In genomic region chr1:26225033-26225831, GRCh38 we compare ENCODE assay signal across 1 cellular context.
A peak's percentile ranks its signal among the peaks of the same experiment; 100 is the strongest.
TF ChIP-seq lines count a peak whose summit lies in the region.

No MANE protein-coding gene starts in this region.

TF ChIP-seq in HepG2, 621 proteins besides CTCF, POLR2A, EP300 and RAD21 (continued from another document and continues in another):
- TF ChIP-seq ZNF552 (CRISPR knock-in tag; IDR thresholded peaks at IDR 0.05; ENCODE audit: borderline replicate concordance) (0 out of 2 replicates have a peak, but pooled peaks have one; percentile 34), ZNF44 (CRISPR knock-in tag; IDR thresholded peaks at IDR 0.05) (peak; percentile 32; the same call in 1 of the 2 replicates), TFDP1 (CRISPR knock-in tag; IDR thresholded peaks at IDR 0.05; ENCODE audit: borderline replicate concordance) (peak; percentile 38; the same call in 1 of the 2 replicates), HNRNPL (IDR thresholded peaks at IDR 0.05; ENCODE audit: low read depth, low read length) (peak; percentile 96), MED13 (CRISPR knock-in tag; IDR thresholded peaks at IDR 0.05) (no peak), ARHGAP35 (CRISPR knock-in tag; IDR thresholded peaks at IDR 0.05; ENCODE audit: borderline replicate concordance) (peak; percentile 55; the same call in 1 of the 2 replicates), TCF12 (IDR thresholded peaks at IDR 0.05) (no peak), TCF12 (CRISPR knock-in tag; IDR thresholded peaks at IDR 0.05) (peak; percentile 92), LCORL (IDR thresholded peaks at IDR 0.05) (no peak), LCORL (CRISPR knock-in tag; IDR thresholded peaks at IDR 0.05) (peak; percentile 65; the same call in 1 of the 2 replicates), ZNF713 (CRISPR knock-in tag; IDR thresholded peaks at IDR 0.05) (no peak), PRDM4 (CRISPR knock-in tag; IDR thresholded peaks at IDR 0.05; ENCODE audit: borderline replicate concordance) (no peak), MED8 (CRISPR knock-in tag; IDR thresholded peaks at IDR 0.05; ENCODE audit: insufficient replicate concordance) (peak; percentile 21), SKI (IDR thresholded peaks at IDR 0.05; ENCODE audit: partially characterized antibody) (peak; percentile 89), PAXIP1 (CRISPR knock-in tag; conservative IDR thresholded peaks at IDR 0.05) (peak; percentile 60), KDM1A (CRISPR knock-in tag; IDR thresholded peaks at IDR 0.05) (0 out of 2 replicates have a peak, but pooled peaks have one; percentile 26), ISL2 (CRISPR knock-in tag; IDR thresholded peaks at IDR 0.05) (no peak), ZMYM3 (CRISPR knock-in tag; IDR thresholded peaks at IDR 0.05) (peak; percentile 48; the same call in 1 of the 2 replicates), MTF1 (CRISPR knock-in tag; IDR thresholded peaks at IDR 0.05) (no peak), DRAP1 (CRISPR knock-in tag; IDR thresholded peaks at IDR 0.05) (peak; percentile 75), AFF4 (CRISPR knock-in tag; IDR thresholded peaks at IDR 0.05) (no peak), ZNF205 (CRISPR knock-in tag; IDR thresholded peaks at IDR 0.05) (no peak), NFKB2 (CRISPR knock-in tag; IDR thresholded peaks at IDR 0.05; ENCODE audit: borderline replicate concordance) (peak; percentile 50; the same call in 1 of the 2 replicates), ZNF138 (CRISPR knock-in tag; IDR thresholded peaks at IDR 0.05; ENCODE audit: low read depth) (0 out of 2 replicates have a peak, but pooled peaks have one; percentile 25), TRIM22 (IDR thresholded peaks at IDR 0.05) (no peak), ELF3 (CRISPR knock-in tag; IDR thresholded peaks at IDR 0.05) (peak; percentile 37; the same call in 1 of the 2 replicates), DBP (CRISPR knock-in tag; IDR thresholded peaks at IDR 0.05; ENCODE audit: not compliant biosample characterization) (no peak), HOXA3 (CRISPR knock-in tag; IDR thresholded peaks at IDR 0.05) (peak; percentile 76), CREB1 (IDR thresholded peaks at IDR 0.05) (no peak), CREB1 (CRISPR knock-in tag; IDR thresholded peaks at IDR 0.05) (peak; percentile 74), ZNF629 (CRISPR knock-in tag; conservative IDR thresholded peaks at IDR 0.05) (no peak), MTERF4 (CRISPR knock-in tag; IDR thresholded peaks at IDR 0.05) (peak; percentile 66; the same call in 1 of the 2 replicates), HDAC2 (CRISPR knock-in tag; IDR thresholded peaks at IDR 0.05) (peak; percentile 46; the same call in 1 of the 2 replicates), DR1 (CRISPR knock-in tag; IDR thresholded peaks at IDR 0.05) (0 out of 2 replicates have a peak, but pooled peaks have one; percentile 30), ZNF430 (CRISPR knock-in tag; IDR thresholded peaks at IDR 0.05) (peak; percentile 54; the same call in 1 of the 2 replicates), NCOA5 (CRISPR knock-in tag; IDR thresholded peaks at IDR 0.05) (no peak), HIC2 (CRISPR knock-in tag; IDR thresholded peaks at IDR 0.05; ENCODE audit: low read depth) (peak; percentile 96), SP4 (CRISPR knock-in tag; IDR thresholded peaks at IDR 0.05) (peak; percentile 54; the same call in 1 of the 2 replicates), TRIM24 (CRISPR knock-in tag; IDR thresholded peaks at IDR 0.05) (0 out of 2 replicates have a peak, but pooled peaks have one; percentile 20), AGO2 (optimal IDR thresholded peaks at IDR 0.05; ENCODE audit: low read depth, low read length) (peak; percentile 24), ZFP36L1 (CRISPR knock-in tag; IDR thresholded peaks at IDR 0.05) (0 out of 2 replicates have a peak, but pooled peaks have one; percentile 54), HNRNPUL1 (IDR thresholded peaks at IDR 0.05; ENCODE audit: low read depth, low read length) (no peak), CCDC6 (CRISPR knock-in tag; IDR thresholded peaks at IDR 0.05) (peak; percentile 31; the same call in 1 of the 2 replicates), ZNF234 (CRISPR knock-in tag; conservative IDR thresholded peaks at IDR 0.05) (no peak), ZMYM4 (CRISPR knock-in tag; IDR thresholded peaks at IDR 0.05) (peak; percentile 34; the same call in 1 of the 2 replicates), ZNF263 (CRISPR knock-in tag; IDR thresholded peaks at IDR 0.05) (peak; percentile 37; the same call in 1 of the 2 replicates), SNAPC5 (CRISPR knock-in tag; IDR thresholded peaks at IDR 0.05; ENCODE audit: borderline replicate concordance) (no peak), SMC3 (IDR thresholded peaks at IDR 0.05; ENCODE audit: low read length) (no peak), YEATS2 (CRISPR knock-in tag; IDR thresholded peaks at IDR 0.05; ENCODE audit: borderline replicate concordance) (peak; percentile 62; the same call in 1 of the 2 replicates), RARA (CRISPR knock-in tag; IDR thresholded peaks at IDR 0.05) (peak; percentile 80), RORA (CRISPR knock-in tag; IDR thresholded peaks at IDR 0.05) (no peak), GATAD1 (CRISPR knock-in tag; IDR thresholded peaks at IDR 0.05) (peak; percentile 70)
